Comparison of ENCODE assay signal across 19 cellular contexts in the genomic region with DNA sequence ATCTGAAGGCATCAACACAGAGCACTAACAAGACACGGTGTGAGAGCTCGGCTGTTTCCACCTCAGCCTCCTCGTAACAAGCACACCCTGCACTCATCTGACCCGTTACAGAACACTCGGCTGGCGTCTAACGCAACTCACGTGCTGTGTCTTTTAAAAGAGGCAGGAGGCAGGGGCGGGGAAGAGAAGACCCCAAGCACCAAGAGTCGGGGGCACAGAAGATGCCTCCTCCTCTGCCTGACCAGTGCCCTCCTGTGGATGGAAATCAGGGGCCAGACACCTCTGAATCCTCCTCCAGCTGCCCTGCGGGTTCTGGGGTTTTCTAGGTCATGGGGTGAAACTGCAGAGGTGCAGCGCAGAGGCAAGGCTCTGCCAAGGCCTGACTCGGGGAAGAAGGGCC.
DNase-seq lines count a peak whose midpoint lies in the region; ATAC-seq, FAIRE-seq and TF ChIP-seq lines count a peak whose summit lies in the region.
"Had no signal": no experiment of that assay in that cellular context is flagged by ENCODE, and none has a peak within 500 bp of the region (broad histone marks: within the 10 kb centered on the region; RNA-seq: fewer than 3 reads in every experiment).

No MANE protein-coding gene starts in this region.

- H3K9ac ChIP-seq in BLaER1 = peak overlapping the region; percentile 25; the same call in 1 of the 2 replicates
- H3K9ac ChIP-seq in astrocyte (ENCODE audit: low read length) = no peak overlapping the region
- no peak overlapping the region for H3K9ac ChIP-seq in kidney (ENCODE audit: low read length in 2 of 2)

- H3K27ac ChIP-seq in BLaER1 (0 out of 2 replicates have a peak overlapping the region, but pooled peaks have one; percentile 27), astrocyte (ENCODE audit: low read depth, low read length) (no peak overlapping the region), kidney (ENCODE audit: low read depth in 2 of 2, low read length in 2 of 2) (no peak overlapping the region)
- H3K27ac ChIP-seq: Peyer's patch, tibial artery had no signal

- peaks cover 64% of the 10 kb centered on the region for H3K36me3 Mint-ChIP-seq in Caco-2 (ENCODE audit: insufficient read depth, unreplicated experiment)
- peaks cover 15% of the 10 kb centered on the region for H3K36me3 Mint-ChIP-seq in astrocyte (ENCODE audit: low read depth, unreplicated experiment)
- peaks cover 32% of the 10 kb centered on the region for H3K36me3 Mint-ChIP-seq in activated T-helper 2 cell treated with anti-CD3 and anti-CD28 coated beads, Interferon-gamma antibody, Interleukin-2, Interleukin-4, amounts not matched to agents 10 μg/mL and 5 μg/mL and 100 μg/mL, durations not matched to agents 14 hours and 24 hours and 36 hours (ENCODE audit: low read depth)
- peaks cover 24% of the 10 kb centered on the region for H3K36me3 Mint-ChIP-seq in stimulated activated memory B cell treated with anti-CD40 and anti-IgM and Interleukin-4, amounts not matched to agents 10 μg/mL and 1 μg/mL and 100 μg/mL, for 72 hours
- H3K36me3 Mint-ChIP-seq in Calu3 (ENCODE audit: insufficient read depth, unreplicated experiment) = peaks cover 79% of the 10 kb centered on the region

- H3K4me1 Mint-ChIP-seq in Caco-2 (ENCODE audit: low read depth, unreplicated experiment) (peaks cover 7% of the 10 kb centered on the region), astrocyte (ENCODE audit: low read depth, unreplicated experiment) (peaks cover 23% of the 10 kb centered on the region), Calu3 (ENCODE audit: low read depth, unreplicated experiment) (peaks cover 9% of the 10 kb centered on the region)
- H3K4me1 Mint-ChIP-seq in activated T-helper 2 cell treated with anti-CD3 and anti-CD28 coated beads, Interferon-gamma antibody, Interleukin-2, Interleukin-4, amounts not matched to agents 10 μg/mL and 5 μg/mL and 100 μg/mL, durations not matched to agents 14 hours and 24 hours and 36 hours (ENCODE audit: low read depth) = peaks cover 7% of the 10 kb centered on the region
- peaks cover 15% of the 10 kb centered on the region for H3K4me1 Mint-ChIP-seq in stimulated activated memory B cell treated with anti-CD40 and anti-IgM and Interleukin-4, amounts not matched to agents 10 μg/mL and 1 μg/mL and 100 μg/mL, for 72 hours

- POLR2A ChIA-PET in Caco-2 (lab: Charles Lee) = no interaction called here

- no peak for DNase-seq in Caco-2
- no peak for DNase-seq in astrocyte (ENCODE audit: low read depth)
- DNase-seq in kidney = peak; percentile 51
- DNase-seq in activated T-helper 2 cell treated with anti-CD3 and anti-CD28 coated beads, Interferon-gamma antibody, Interleukin-2, Interleukin-4, amounts not matched to agents 10 μg/mL and 5 μg/mL and 100 μg/mL, durations not matched to agents 14 hours and 24 hours and 36 hours (ENCODE audit: low spot score) = no peak
- DNase-seq in midbrain (lab: John Stamatoyannopoulos, UW) = no peak
- no peak for DNase-seq in Calu3
- DNase-seq: activated CD4-positive, alpha-beta T cell treated with anti-CD3 and anti-CD28 coated beads, Interleukin-2, amount 10 ng/mL, durations not matched to agents 24 days and 14 days; activated T-cell treated with anti-CD3 and anti-CD28 coated beads for 4 hours; cerebellar nuclear complex; hypothalamus; Kasumi-1; NCI-H1105 treated with DMSO at 0.1 percent for 48 hours; Peyer's patch; tibial artery had no signal

- peak overlapping the region; percentile 80 for H3K4me2 ChIP-seq in BLaER1
- no peak overlapping the region for H3K4me2 ChIP-seq in astrocyte (ENCODE audit: low read length)

- H3K9me3 ChIP-seq in BLaER1 (no peaks in the 10 kb centered on the region), Caco-2 (no peaks in the 10 kb centered on the region), astrocyte (ENCODE audit: insufficient read depth, low read depth, low read length) (no peaks in the 10 kb centered on the region), kidney (ENCODE audit: control insufficient read depth in 1 of 2, low read length in 2 of 2) (no peaks in the 10 kb centered on the region)
- H3K9me3 ChIP-seq: Peyer's patch, tibial artery had no signal

- H3K27me3 Mint-ChIP-seq in Caco-2 (ENCODE audit: insufficient read depth, unreplicated experiment) (no peaks in the 10 kb centered on the region), astrocyte (ENCODE audit: low read depth, unreplicated experiment) (no peaks in the 10 kb centered on the region), Calu3 (ENCODE audit: unreplicated experiment) (no peaks in the 10 kb centered on the region)
- no peaks in the 10 kb centered on the region for H3K27me3 Mint-ChIP-seq in activated T-helper 2 cell treated with anti-CD3 and anti-CD28 coated beads, Interferon-gamma antibody, Interleukin-2, Interleukin-4, amounts not matched to agents 10 μg/mL and 5 μg/mL and 100 μg/mL, durations not matched to agents 14 hours and 24 hours and 36 hours (ENCODE audit: low read depth)
- no peaks in the 10 kb centered on the region for H3K27me3 Mint-ChIP-seq in stimulated activated memory B cell treated with anti-CD40 and anti-IgM and Interleukin-4, amounts not matched to agents 10 μg/mL and 1 μg/mL and 100 μg/mL, for 72 hours
- H3K27me3 Mint-ChIP-seq: activated CD4-positive, alpha-beta T cell treated with anti-CD3 and anti-CD28 coated beads, Interleukin-2, amount 10 ng/mL, durations not matched to agents 24 days and 14 days; progenitor cell of endocrine pancreas had no signal

- H3K4me3 ChIP-seq in BLaER1 (no peak overlapping the region), Caco-2 (ENCODE audit: low read depth, low read length) (no peak overlapping the region), astrocyte (ENCODE audit: insufficient read depth, low read depth, low read length) (no peak overlapping the region), kidney (ENCODE audit: low read length in 2 of 2) (no peak overlapping the region)
- H3K4me3 ChIP-seq: Peyer's patch, tibial artery had no signal

- H4K20me1 ChIP-seq in BLaER1 (peaks cover 100% of the 10 kb centered on the region), astrocyte (ENCODE audit: insufficient read depth, low read length) (peaks cover 89% of the 10 kb centered on the region)

- H2AFZ ChIP-seq in astrocyte (ENCODE audit: low read depth, low read length) = no peak overlapping the region

- intact Hi-C loops in Caco-2 (cut with micrococcal nuclease; ENCODE audit: unreplicated experiment) (no loop called here), kidney (cut with DNase I) (no loop called here), Calu3 (cut with micrococcal nuclease; ENCODE audit: unreplicated experiment) (no loop called here)
- intact Hi-C loops in activated T-helper 2 cell treated with anti-CD3 and anti-CD28 coated beads, Interferon-gamma antibody, Interleukin-2, Interleukin-4, amounts not matched to agents 10 μg/mL and 5 μg/mL and 100 μg/mL, durations not matched to agents 14 hours and 24 hours and 36 hours (cut with micrococcal nuclease) = no loop called here

- H3K4me1 ChIP-seq in BLaER1 = peaks cover 80% of the 10 kb centered on the region
- H3K4me1 ChIP-seq in Caco-2 = no peaks in the 10 kb centered on the region
- H3K4me1 ChIP-seq in astrocyte (ENCODE audit: insufficient read depth, low read length) = no peaks in the 10 kb centered on the region
- no peaks in the 10 kb centered on the region for H3K4me1 ChIP-seq in kidney (ENCODE audit: control insufficient read depth in 1 of 2, insufficient read depth in 1 of 2, low read depth in 1 of 2, low read length in 2 of 2)

- H3K9me3 Mint-ChIP-seq in Caco-2 (ENCODE audit: unreplicated experiment) (no peaks in the 10 kb centered on the region), astrocyte (ENCODE audit: unreplicated experiment) (no peaks in the 10 kb centered on the region), Calu3 (ENCODE audit: low read depth, unreplicated experiment) (no peaks in the 10 kb centered on the region)
- H3K9me3 Mint-ChIP-seq in activated T-helper 2 cell treated with anti-CD3 and anti-CD28 coated beads, Interferon-gamma antibody, Interleukin-2, Interleukin-4, amounts not matched to agents 10 μg/mL and 5 μg/mL and 100 μg/mL, durations not matched to agents 14 hours and 24 hours and 36 hours = no peaks in the 10 kb centered on the region
- H3K9me3 Mint-ChIP-seq in stimulated activated memory B cell treated with anti-CD40 and anti-IgM and Interleukin-4, amounts not matched to agents 10 μg/mL and 1 μg/mL and 100 μg/mL, for 72 hours = no peaks in the 10 kb centered on the region
- H3K9me3 Mint-ChIP-seq: activated CD4-positive, alpha-beta T cell treated with anti-CD3 and anti-CD28 coated beads, Interleukin-2, amount 10 ng/mL, durations not matched to agents 24 days and 14 days had no signal

- no peak overlapping the region for H3K4me3 Mint-ChIP-seq in Caco-2 (ENCODE audit: unreplicated experiment)
- no peak overlapping the region for H3K4me3 Mint-ChIP-seq in astrocyte (ENCODE audit: unreplicated experiment)
- no peak overlapping the region for H3K4me3 Mint-ChIP-seq in activated T-helper 2 cell treated with anti-CD3 and anti-CD28 coated beads, Interferon-gamma antibody, Interleukin-2, Interleukin-4, amounts not matched to agents 10 μg/mL and 5 μg/mL and 100 μg/mL, durations not matched to agents 14 hours and 24 hours and 36 hours (ENCODE audit: low read depth)
- no peak overlapping the region for H3K4me3 Mint-ChIP-seq in stimulated activated memory B cell treated with anti-CD40 and anti-IgM and Interleukin-4, amounts not matched to agents 10 μg/mL and 1 μg/mL and 100 μg/mL, for 72 hours
- H3K4me3 Mint-ChIP-seq in Calu3 (ENCODE audit: low read depth, unreplicated experiment) = no peak overlapping the region
- H3K4me3 Mint-ChIP-seq: activated CD4-positive, alpha-beta T cell treated with anti-CD3 and anti-CD28 coated beads, Interleukin-2, amount 10 ng/mL, durations not matched to agents 24 days and 14 days had no signal

- H3K79me2 ChIP-seq in astrocyte (ENCODE audit: insufficient read depth, low read length) = peaks cover 66% of the 10 kb centered on the region

- H3K27ac Mint-ChIP-seq in Caco-2 (ENCODE audit: unreplicated experiment) (peak overlapping the region; percentile 49), astrocyte (ENCODE audit: unreplicated experiment) (peak overlapping the region; percentile 78), Calu3 (ENCODE audit: unreplicated experiment) (no peak overlapping the region)
- H3K27ac Mint-ChIP-seq in activated T-helper 2 cell treated with anti-CD3 and anti-CD28 coated beads, Interferon-gamma antibody, Interleukin-2, Interleukin-4, amounts not matched to agents 10 μg/mL and 5 μg/mL and 100 μg/mL, durations not matched to agents 14 hours and 24 hours and 36 hours = no peak overlapping the region
- no peak overlapping the region for H3K27ac Mint-ChIP-seq in stimulated activated memory B cell treated with anti-CD40 and anti-IgM and Interleukin-4, amounts not matched to agents 10 μg/mL and 1 μg/mL and 100 μg/mL, for 72 hours

- CTCF ChIA-PET in Caco-2 (lab: Charles Lee) = interaction anchor here (0.9 kb wide), 1 partner anchor 31 kb away, joined by 3 read pairs; no protein-coding TSS in a partner anchor
- CTCF ChIA-PET in Calu3 (lab: Charles Lee) = no interaction called here

- H3K36me3 ChIP-seq in BLaER1 = peaks cover 81% of the 10 kb centered on the region
- H3K36me3 ChIP-seq in Caco-2 (ENCODE audit: control insufficient read depth, insufficient read depth, low read length) = peaks cover 4% of the 10 kb centered on the region
- peaks cover 13% of the 10 kb centered on the region for H3K36me3 ChIP-seq in astrocyte (ENCODE audit: insufficient read depth, low read length)
- H3K36me3 ChIP-seq in kidney (ENCODE audit: control insufficient read depth in 1 of 2, insufficient read depth in 2 of 2, low read length in 2 of 2) = peaks cover 12 to 13% of the 10 kb centered on the region in 2 donors

- no peak for FAIRE-seq in astrocyte (lab: Jason Lieb, UNC)
- FAIRE-seq in kidney (lab: Jason Lieb, UNC) = no peak
- FAIRE-seq: H54 had no signal

- BruUV-seq in Caco-2 (replicated peaks; lab: Mats Ljungman, UMichigan) = no TSS peak
- BruUV-seq in Calu3 (replicated peaks; lab: Mats Ljungman, UMichigan) = no TSS peak

- no peak for ATAC-seq in stimulated activated memory B cell treated with anti-CD40 and anti-IgM and Interleukin-4, amounts not matched to agents 10 μg/mL and 1 μg/mL and 100 μg/mL, for 72 hours
- ATAC-seq: left lobe of liver had no signal

- TF ChIP-seq CTCF in Caco-2 (IDR thresholded peaks at IDR 0.05; ENCODE audit: insufficient read depth in 1 of 2, low read depth in 1 of 2, low read length in 1 of 2, severe bottlenecking in 1 of 2, unreplicated experiment in 1 of 2) = no peak
- no peak for TF ChIP-seq CTCF in astrocyte (IDR thresholded peaks at IDR 0.05; ENCODE audit: insufficient read depth, low read depth, low read length)
- no peak for TF ChIP-seq CTCF in kidney (IDR thresholded peaks at IDR 0.05; ENCODE audit: borderline replicate concordance, extremely low read depth, insufficient read depth)
- no peak for TF ChIP-seq CTCF in Calu3 (IDR thresholded peaks at IDR 0.05; ENCODE audit: unreplicated experiment)

- no peaks in the 10 kb centered on the region for H3K27me3 ChIP-seq in BLaER1
- H3K27me3 ChIP-seq in Caco-2 (replicated peaks; ENCODE audit: control insufficient read depth, insufficient read depth, low read length) = no peaks in the 10 kb centered on the region
- H3K27me3 ChIP-seq in astrocyte (ENCODE audit: insufficient read depth, low read length) = no peaks in the 10 kb centered on the region
- H3K27me3 ChIP-seq: Peyer's patch, tibial artery had no signal

Comparison
In these comparisons a context has a peak if more than half of its experiments do, and no peak if none do; other contexts are left out.
1. H3K27ac Mint-ChIP-seq: peak in Caco-2 (single experiment) and astrocyte (single experiment); none in activated T-helper 2 cell treated with anti-CD3 and anti-CD28 coated beads, Interferon-gamma antibody, Interleukin-2, Interleukin-4, amounts not matched to agents 10 μg/mL and 5 μg/mL and 100 μg/mL, durations not matched to agents 14 hours and 24 hours and 36 hours (single experiment), stimulated activated memory B cell treated with anti-CD40 and anti-IgM and Interleukin-4, amounts not matched to agents 10 μg/mL and 1 μg/mL and 100 μg/mL, for 72 hours (single experiment) and Calu3 (single experiment).